In the genomic region with DNA sequence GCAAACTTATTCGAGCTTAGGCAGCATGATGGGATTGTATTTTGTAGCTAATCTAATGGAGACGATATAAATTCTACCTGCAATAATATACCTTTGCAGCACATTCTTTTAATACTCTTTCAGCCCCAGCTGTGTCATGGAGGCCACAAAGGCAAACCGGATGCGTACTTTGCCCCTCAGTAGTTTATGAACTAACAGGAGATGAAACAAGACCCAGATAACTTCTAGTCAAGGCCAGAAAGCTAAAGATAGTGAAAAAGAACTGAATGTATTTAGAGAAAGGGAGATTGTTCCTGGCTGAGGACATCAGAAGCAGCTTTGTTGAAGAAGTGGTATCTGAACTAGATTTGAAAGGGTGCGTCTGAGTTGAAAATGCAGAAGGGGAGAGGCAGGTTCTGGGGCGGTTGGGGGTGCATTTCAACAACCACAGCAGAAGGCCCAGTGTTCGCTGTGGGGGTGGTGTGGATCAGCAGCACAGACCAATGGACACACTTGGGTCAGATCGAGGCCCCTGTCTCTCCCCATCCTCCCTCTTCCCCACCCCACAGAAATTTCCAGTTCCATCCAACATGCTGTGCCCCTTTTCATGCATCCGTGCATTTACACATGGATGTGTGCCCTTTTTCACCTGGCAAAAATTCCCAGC, we compare ENCODE assay signal across 23 cellular contexts. TPM values are rescaled to one million over a fixed set of nuclear protein-coding genes. Genes with fewer than 3 reads are reported as not detected.
DNase-seq lines count a peak whose midpoint lies in the region; ATAC-seq, FAIRE-seq and TF ChIP-seq lines count a peak whose summit lies in the region.
"Had no signal": no experiment of that assay in that cellular context is flagged by ENCODE, and none has a peak within 500 bp of the region (broad histone marks: within the 10 kb centered on the region; RNA-seq: fewer than 3 reads in every experiment).

No MANE protein-coding gene starts in this region.

- no peaks in the 10 kb centered on the region for H3K27me3 ChIP-seq in CD8-positive, alpha-beta T cell (ENCODE audit: insufficient read depth, low read length)
- no peaks in the 10 kb centered on the region for H3K27me3 ChIP-seq in brain microvascular endothelial cell (replicated peaks)
- H3K27me3 ChIP-seq: BE2C, ovary, SJSA1 had no signal

- no peaks in the 10 kb centered on the region for H3K36me3 ChIP-seq in CD8-positive, alpha-beta T cell (ENCODE audit: insufficient read depth, low read length)
- no peaks in the 10 kb centered on the region for H3K36me3 ChIP-seq in brain microvascular endothelial cell (replicated peaks)
- H3K36me3 ChIP-seq: BE2C, ovary had no signal

- peaks cover 29% of the 10 kb centered on the region for H3K4me1 ChIP-seq in CD8-positive, alpha-beta T cell (ENCODE audit: insufficient read depth, low read length)

- no peak for ATAC-seq in CD8-positive, alpha-beta T cell
- ATAC-seq: left cardiac atrium had no signal

- CTCF ChIA-PET in CD8-positive, alpha-beta T cell (lab: Charles Lee), result interaction anchor here (0.9 to 1.9 kb wide), 7 partner anchors 13 to 225 kb away, joined by 3 to 7 read pairs (median 4); a partner anchor contains a TSS

- no peak overlapping the region for H3K27ac ChIP-seq in CD8-positive, alpha-beta T cell (ENCODE audit: low read depth, low read length)
- no peak overlapping the region for H3K27ac ChIP-seq in brain microvascular endothelial cell
- H3K27ac ChIP-seq: HL-60, SJSA1 had no signal

- no peak overlapping the region for H3K4me3 ChIP-seq in CD8-positive, alpha-beta T cell (ENCODE audit: low read depth, low read length)
- H3K4me3 ChIP-seq in brain microvascular endothelial cell (ENCODE audit: low read depth, low read length), result no peak overlapping the region
- H3K4me3 ChIP-seq: ovary, SJSA1 had no signal

- TF ChIP-seq CTCF in CD8-positive, alpha-beta T cell (IDR thresholded peaks at IDR 0.05), result no peak
- TF ChIP-seq CTCF in HFFc6 (IDR thresholded peaks at IDR 0.05) (no peak), brain (conservative IDR thresholded peaks at IDR 0.05) (no peak), neural crest cell (conservative IDR thresholded peaks at IDR 0.05) (no peak), brain microvascular endothelial cell (IDR thresholded peaks at IDR 0.05; ENCODE audit: low read depth, low read length, missing control alignments) (no peak)

- no peaks in the 10 kb centered on the region for H3K9me3 Mint-ChIP-seq in CD8-positive, alpha-beta T cell
- no peaks in the 10 kb centered on the region for H3K9me3 Mint-ChIP-seq in HFFc6
- peaks cover 0 to 5% (median 0%) of the 10 kb centered on the region in 5 experiments for H3K9me3 Mint-ChIP-seq in brain
- H3K9me3 Mint-ChIP-seq in neural crest cell, result no peaks in the 10 kb centered on the region

- peaks cover 51% of the 10 kb centered on the region for H3K4me1 Mint-ChIP-seq in CD8-positive, alpha-beta T cell (ENCODE audit: low read depth)
- peaks cover 40% of the 10 kb centered on the region for H3K4me1 Mint-ChIP-seq in HFFc6 (ENCODE audit: low read depth)
- H3K4me1 Mint-ChIP-seq in brain, result peaks cover 60% of the 10 kb centered on the region
- peaks cover 43% of the 10 kb centered on the region for H3K4me1 Mint-ChIP-seq in neural crest cell

- H3K27ac Mint-ChIP-seq in CD8-positive, alpha-beta T cell, result peak overlapping the region; percentile 16
- no peak overlapping the region for H3K27ac Mint-ChIP-seq in HFFc6
- H3K27ac Mint-ChIP-seq in brain, result peak overlapping the region in 3 of 5 experiments; percentile 64 to 99 (median 97)
- no peak overlapping the region for H3K27ac Mint-ChIP-seq in neural crest cell (ENCODE audit: unreplicated experiment)

- peaks cover 22% of the 10 kb centered on the region for H3K36me3 Mint-ChIP-seq in CD8-positive, alpha-beta T cell
- peaks cover 8% of the 10 kb centered on the region for H3K36me3 Mint-ChIP-seq in HFFc6 (ENCODE audit: low read depth)
- peaks cover 5% of the 10 kb centered on the region for H3K36me3 Mint-ChIP-seq in brain
- H3K36me3 Mint-ChIP-seq in neural crest cell (ENCODE audit: low read depth), result peaks cover 2% of the 10 kb centered on the region

- no peaks in the 10 kb centered on the region for H3K27me3 Mint-ChIP-seq in CD8-positive, alpha-beta T cell (ENCODE audit: low read depth)
- H3K27me3 Mint-ChIP-seq in HFFc6 (ENCODE audit: insufficient read depth), result peaks cover 7% of the 10 kb centered on the region
- H3K27me3 Mint-ChIP-seq in brain, result peaks cover 14% of the 10 kb centered on the region
- H3K27me3 Mint-ChIP-seq in neural crest cell (ENCODE audit: low read depth), result peaks cover 13% of the 10 kb centered on the region

- in situ Hi-C loops in brain microvascular endothelial cell (cut with HindIII; ENCODE audit: low pct_ligation_motif_present, low sequenced_read_pairs), result no loop called here

- intact Hi-C loops in CD8-positive, alpha-beta T cell (cut with DNase I, micrococcal nuclease), result loop anchor here in 1 of 2 experiments (2.0 to 5.0 kb wide), 2 partner anchors 271 to 456 kb away; a partner anchor contains a TSS

- POLR2A ChIA-PET in CD8-positive, alpha-beta T cell (lab: Charles Lee), result interaction anchor here (0.6 to 3.7 kb wide), 2 partner anchors 17 to 250 kb away, joined by 4 to 12 read pairs; a partner anchor contains a TSS

- FAIRE-seq in RCC 7860 (lab: Jason Lieb, UNC) (no peak), urothelium cell line (lab: Jason Lieb, UNC) (no peak)
- FAIRE-seq: H1 had no signal

- no peak for DNase-seq in CD8-positive, alpha-beta T cell
- DNase-seq in HFFc6, result no peak
- DNase-seq in neural crest cell (ENCODE audit: low read depth, low spot score), result no peak
- DNase-seq in RCC 7860 (ENCODE audit: low spot score), result no peak
- DNase-seq in urothelium cell line (ENCODE audit: low spot score), result no peak
- no peak for DNase-seq in brain microvascular endothelial cell
- no peak for DNase-seq in stimulated activated naive CD4-positive, alpha-beta T cell treated with Interleukin-2 at 50 U/mL for 16 hours (lab: John Stamatoyannopoulos, UW)
- DNase-seq: activated CD4-positive, CD25-positive, alpha-beta regulatory T cell treated with anti-CD3 and anti-CD28 coated beads, Interleukin-2, amount 50 U/mL, for 72 hours; amniotic stem cell; BE2C; cerebellar nuclear complex; DMS153; foreskin melanocyte; KBM-7; left cardiac atrium; NCI-H1048; NCI-H524 treated with DMSO at 0.1 percent for 48 hours; ovary; trophoblast cell had no signal

- H3K9me3 ChIP-seq in CD8-positive, alpha-beta T cell (ENCODE audit: low read length), result no peaks in the 10 kb centered on the region
- H3K9me3 ChIP-seq: BE2C, ovary, SJSA1 had no signal

- no peak overlapping the region for H3K4me3 Mint-ChIP-seq in CD8-positive, alpha-beta T cell
- H3K4me3 Mint-ChIP-seq in HFFc6, result 0 out of 2 replicates have a peak overlapping the region, but pooled peaks have one; percentile 20
- H3K4me3 Mint-ChIP-seq in brain, result peak overlapping the region in 4 of 5 experiments; percentile 60 to 97 (median 93)
- H3K4me3 Mint-ChIP-seq in neural crest cell, result peak overlapping the region; percentile 94

RNA-seq across cellular contexts. Expression of a gene that starts 2.0 kb away (rescaled TPM):
- total RNA-seq in CD8-positive, alpha-beta T cell, result 10 to 100 TPM; 25.9 to 28.1 TPM
- 1 to 10 TPM; 6.7 to 8.3 (median 8.0) TPM for total RNA-seq in HFFc6 (2021; fragmentation: NEBNext Ultra II Directional; extraction: Animal tissue kit (Norgen Biotek cat#: 25700))
- 8.7 TPM for polyA plus RNA-seq in brain (ENCODE audit: insufficient read depth, low read depth, low replicate concordance)
- total RNA-seq in neural crest cell, result 15.9 and 16.1 TPM in 2 replicates

RNA-seq across cellular contexts. Expression of a gene that starts 16.6 kb away (rescaled TPM):
- 1 to 10 TPM; 2.7 to 3.6 TPM for total RNA-seq in CD8-positive, alpha-beta T cell
- 10 to 100 TPM; 11.5 to 18.7 (median 14.8) TPM for total RNA-seq in HFFc6 (2021; fragmentation: NEBNext Ultra II Directional; extraction: Animal tissue kit (Norgen Biotek cat#: 25700))
- polyA plus RNA-seq in brain (ENCODE audit: insufficient read depth, low read depth, low replicate concordance), result 7.6 TPM
- total RNA-seq in neural crest cell, result 16.7 and 18.2 TPM in 2 replicates

RNA-seq across cellular contexts. Expression of a gene that starts 41.1 kb away (rescaled TPM):
- 10 to 100 TPM; 15.9 to 19.2 TPM for total RNA-seq in CD8-positive, alpha-beta T cell
- total RNA-seq in HFFc6 (2021; fragmentation: NEBNext Ultra II Directional; extraction: Animal tissue kit (Norgen Biotek cat#: 25700)), result 10 to 100 TPM; 58.9 to 65.7 (median 62.4) TPM
- 41.0 TPM for polyA plus RNA-seq in brain (ENCODE audit: insufficient read depth, low read depth, low replicate concordance)
- total RNA-seq in neural crest cell, result 35.5 and 37.3 TPM in 2 replicates

RNA-seq across cellular contexts. Expression of a gene that starts 41.2 kb away (rescaled TPM):
- total RNA-seq in CD8-positive, alpha-beta T cell, result 1 to 10 TPM; 3.4 to 5.8 TPM
- 10 to 100 TPM; 22.0 to 29.6 (median 26.4) TPM for total RNA-seq in HFFc6 (2021; fragmentation: NEBNext Ultra II Directional; extraction: Animal tissue kit (Norgen Biotek cat#: 25700))
- 14.8 TPM for polyA plus RNA-seq in brain (ENCODE audit: insufficient read depth, low read depth, low replicate concordance)
- 27.0 and 28.3 TPM in 2 replicates for total RNA-seq in neural crest cell

Comparison
In these comparisons a context has a peak if more than half of its experiments do, and no peak if none do; other contexts are left out.
1. H3K27ac Mint-ChIP-seq: peak in CD8-positive, alpha-beta T cell (single experiment) and brain (3 of 5); none in HFFc6 (single experiment) and neural crest cell (single experiment).